Comparison of ENCODE assay signal across 8 cellular contexts in genomic region chr11:75429641-75429901, GRCh38. TPM values are rescaled to one million over a fixed set of nuclear protein-coding genes. Genes with fewer than 3 reads are reported as not detected.
DNase-seq lines count a peak whose midpoint lies in the region; ATAC-seq and TF ChIP-seq lines count a peak whose summit lies in the region.
"Had no signal": no experiment of that assay in that cellular context is flagged by ENCODE, and none has a peak within 500 bp of the region (broad histone marks: within the 10 kb centered on the region; RNA-seq: fewer than 3 reads in every experiment).

No MANE protein-coding gene starts in this region.

- DNase-seq in GM23338 (ENCODE audit: low spot score) (no peak), hepatocyte (ENCODE audit: low spot score) (no peak), CD1c-positive myeloid dendritic cell (ENCODE audit: extremely low spot score) (no peak), NCI-H2029 (lab: John Stamatoyannopoulos, UW) (no peak)
- no peak for DNase-seq in activated CD4-positive, alpha-beta memory T cell treated with anti-CD3 and anti-CD28 coated beads for 36 hours
- DNase-seq: KG1 had no signal

- 64% methylated on average over 11 of the region's 25 CpGs for whole genome bisulfite sequencing in hepatocyte (ENCODE audit: low lambda C conversion rate, missing lambda C conversion rate)

- no peak overlapping the region for H3K9ac ChIP-seq in skeletal muscle tissue (ENCODE audit: low read depth in 1 of 3, low read length in 3 of 3)

- H3K4me1 Mint-ChIP-seq in GM23338, result peaks cover 31% of the 10 kb centered on the region
- peaks cover 15% of the 10 kb centered on the region for H3K4me1 Mint-ChIP-seq in activated CD4-positive, alpha-beta memory T cell treated with anti-CD3 and anti-CD28 coated beads for 36 hours (ENCODE audit: low read depth)

- peaks cover 15% of the 10 kb centered on the region for H3K4me1 ChIP-seq in GM23338 (ENCODE audit: insufficient read depth)
- no peaks in the 10 kb centered on the region for H3K4me1 ChIP-seq in hepatocyte (ENCODE audit: insufficient read depth)
- H3K4me1 ChIP-seq in skeletal muscle tissue (ENCODE audit: control insufficient read depth in 3 of 3, insufficient read depth in 3 of 3, low read length in 3 of 3), result peaks cover 10 to 14% (median 12%) of the 10 kb centered on the region in 3 donors

- peak overlapping the region; percentile 23; the same call in 1 of the 2 replicates for H3K4me3 ChIP-seq in GM23338
- H3K4me3 ChIP-seq in hepatocyte, result peak overlapping the region; percentile 7
- peak overlapping the region in 2 of 3 donors; percentile 20 to 58 for H3K4me3 ChIP-seq in skeletal muscle tissue (ENCODE audit: low read length in 3 of 3)

- peaks cover 67% of the 10 kb centered on the region for H3K27me3 Mint-ChIP-seq in GM23338 (ENCODE audit: insufficient read depth, low read depth, poor library complexity)
- peaks cover 36% of the 10 kb centered on the region for H3K27me3 Mint-ChIP-seq in activated CD4-positive, alpha-beta memory T cell treated with anti-CD3 and anti-CD28 coated beads for 36 hours

- peak; percentile 4; the same call in 2 of the 3 replicates for ATAC-seq in GM23338
- ATAC-seq in HG03442 (IDR thresholded peaks at IDR 0.05; ENCODE audit: unreplicated experiment), result no peak

- H3K4me2 ChIP-seq in GM23338, result peak overlapping the region; percentile 14; the same call in 1 of the 2 replicates
- H3K4me2 ChIP-seq in hepatocyte, result peak overlapping the region; percentile 79

- H3K79me2 ChIP-seq in GM23338 (replicated peaks; ENCODE audit: insufficient read depth) (no peaks in the 10 kb centered on the region), hepatocyte (no peaks in the 10 kb centered on the region)

- H3K27ac ChIP-seq in GM23338 (ENCODE audit: low read depth) (no peak overlapping the region), hepatocyte (no peak overlapping the region), skeletal muscle tissue (ENCODE audit: low read depth, low read length) (no peak overlapping the region)

- H3K9me3 ChIP-seq in hepatocyte (ENCODE audit: low read depth) (peaks cover 5% of the 10 kb centered on the region), skeletal muscle tissue (ENCODE audit: control insufficient read depth in 3 of 3, low read length in 3 of 3) (peaks cover 0 to 2% (median 0%) of the 10 kb centered on the region in 3 donors)

- no peaks in the 10 kb centered on the region for H3K36me3 ChIP-seq in GM23338 (ENCODE audit: insufficient read depth)
- H3K36me3 ChIP-seq in hepatocyte (replicated peaks; ENCODE audit: insufficient read depth, low read depth), result no peaks in the 10 kb centered on the region
- no peaks in the 10 kb centered on the region for H3K36me3 ChIP-seq in skeletal muscle tissue (ENCODE audit: control insufficient read depth in 3 of 3, insufficient read depth in 3 of 3, low read length in 3 of 3)

- peaks cover 6% of the 10 kb centered on the region; the same call in 1 of the 2 replicates for H3F3A ChIP-seq in GM23338 (replicated peaks; ENCODE audit: low read depth)

- no peak overlapping the region for H3K27ac Mint-ChIP-seq in GM23338
- H3K27ac Mint-ChIP-seq in activated CD4-positive, alpha-beta memory T cell treated with anti-CD3 and anti-CD28 coated beads for 36 hours, result no peak overlapping the region

- H4K20me1 ChIP-seq in GM23338 (replicated peaks; ENCODE audit: insufficient read depth) (no peaks in the 10 kb centered on the region; the same call in 1 of the 2 replicates), hepatocyte (ENCODE audit: insufficient read depth, poor library complexity, severe bottlenecking) (no peaks in the 10 kb centered on the region)

- H3K27me3 ChIP-seq in GM23338 (ENCODE audit: insufficient read depth) (peaks cover 66% of the 10 kb centered on the region), hepatocyte (peaks cover 45% of the 10 kb centered on the region), skeletal muscle tissue (ENCODE audit: control insufficient read depth in 3 of 3, insufficient read depth in 3 of 3, low read length in 3 of 3) (peaks cover 34 to 62% (median 57%) of the 10 kb centered on the region in 3 donors)

- peaks cover 21% of the 10 kb centered on the region for H3K9me3 Mint-ChIP-seq in GM23338
- H3K9me3 Mint-ChIP-seq in activated CD4-positive, alpha-beta memory T cell treated with anti-CD3 and anti-CD28 coated beads for 36 hours, result peaks cover 7% of the 10 kb centered on the region

- H3K4me3 Mint-ChIP-seq in GM23338, result peak overlapping the region; percentile 64; the same call in 2 of the 3 replicates
- H3K4me3 Mint-ChIP-seq in activated CD4-positive, alpha-beta memory T cell treated with anti-CD3 and anti-CD28 coated beads for 36 hours, result peak overlapping the region; percentile 34

- TF ChIP-seq CTCF in GM23338 (conservative IDR thresholded peaks at IDR 0.05; ENCODE audit: low read depth in 2 of 2), result no peak
- TF ChIP-seq CTCF in hepatocyte (IDR thresholded peaks at IDR 0.05; ENCODE audit: poor library complexity), result no peak

- intact Hi-C loops in activated CD4-positive, alpha-beta memory T cell treated with anti-CD3 and anti-CD28 coated beads for 36 hours (cut with micrococcal nuclease), result no loop called here

- H3K9me2 ChIP-seq in GM23338 (ENCODE audit: insufficient read depth), result no peaks in the 10 kb centered on the region
- H3K9me2 ChIP-seq in hepatocyte (replicated peaks; ENCODE audit: insufficient read depth), result no peaks in the 10 kb centered on the region

- POLR2A ChIA-PET in activated CD4-positive, alpha-beta memory T cell treated with anti-CD3 and anti-CD28 coated beads for 36 hours (lab: Charles Lee), result interaction anchor here (1.5 kb wide), 1 partner anchor 29 kb away, joined by 4 read pairs; no protein-coding TSS in a partner anchor

- CTCF ChIA-PET in activated CD4-positive, alpha-beta memory T cell treated with anti-CD3 and anti-CD28 coated beads for 36 hours (lab: Charles Lee), result interaction anchor here (1.0 to 1.6 kb wide), 6 partner anchors 13 to 58 kb away, joined by 3 to 6 read pairs (median 4); no protein-coding TSS in a partner anchor

- H3K36me3 Mint-ChIP-seq in GM23338 (ENCODE audit: low read depth), result peaks cover 20% of the 10 kb centered on the region
- peaks cover 4% of the 10 kb centered on the region for H3K36me3 Mint-ChIP-seq in activated CD4-positive, alpha-beta memory T cell treated with anti-CD3 and anti-CD28 coated beads for 36 hours

- no peak overlapping the region for H2AFZ ChIP-seq in GM23338
- peak overlapping the region; percentile 31 for H2AFZ ChIP-seq in hepatocyte

TF ChIP-seq in GM23338, 12 proteins besides CTCF, POLR2A, EP300 and RAD21 (continues in another document):
- TF ChIP-seq ZNF331 (CRISPR knock-in tag; IDR thresholded peaks at IDR 0.05; ENCODE audit: low read depth) (no peak), EZH2 (IDR thresholded peaks at IDR 0.05; ENCODE audit: low read depth, unreplicated experiment) (no peak), REST (IDR thresholded peaks at IDR 0.05; ENCODE audit: unreplicated experiment) (no peak), POLR2AphosphoS5 (IDR thresholded peaks at IDR 0.05; ENCODE audit: low read depth) (no peak), NANOG (IDR thresholded peaks at IDR 0.05; ENCODE audit: borderline replicate concordance) (no peak), CREB1 (CRISPR knock-in tag; IDR thresholded peaks at IDR 0.05; ENCODE audit: low read depth) (no peak), EZH2phosphoT487 (IDR thresholded peaks at IDR 0.05; ENCODE audit: unreplicated experiment) (no peak)

RNA-seq across cellular contexts. Expression of gene KLHL35, which starts 3.4 kb away (rescaled TPM):
- 0.28 and 1.1 TPM in 2 replicates for total RNA-seq in GM23338 (2014; rRNA removed; shearing (Covaris generic))
- polyA plus RNA-seq in GM23338 (2016; fragmentation: Nextera tagmentation; extraction: Ambion mirVana) (0.10 TPM in 1 of 2 replicates, not detected in the other), hepatocyte (1.7 and 3.2 TPM in 2 replicates)
- under 1 TPM; 0.12 to 0.51 TPM for total RNA-seq in activated CD4-positive, alpha-beta memory T cell treated with anti-CD3 and anti-CD28 coated beads for 36 hours
- total RNA-seq in hepatocyte (0.63 and 0.88 TPM in 2 replicates), skeletal muscle tissue (4.7 TPM)

RNA-seq across cellular contexts. Expression of gene RPS3, which starts 30.3 kb away (rescaled TPM):
- total RNA-seq in GM23338 (2014; rRNA removed; shearing (Covaris generic)), result 1,200 and 1,745 TPM in 2 replicates
- polyA plus RNA-seq in GM23338 (2016; fragmentation: Nextera tagmentation; extraction: Ambion mirVana) (2,793 and 2,848 TPM in 2 replicates), hepatocyte (1,042 and 1,094 TPM in 2 replicates)
- 1,000 to 10,000 TPM; 4,423 to 4,525 TPM for total RNA-seq in activated CD4-positive, alpha-beta memory T cell treated with anti-CD3 and anti-CD28 coated beads for 36 hours
- total RNA-seq in hepatocyte (1,201 and 1,418 TPM in 2 replicates), skeletal muscle tissue (2,115 TPM)
